In the genomic region with DNA sequence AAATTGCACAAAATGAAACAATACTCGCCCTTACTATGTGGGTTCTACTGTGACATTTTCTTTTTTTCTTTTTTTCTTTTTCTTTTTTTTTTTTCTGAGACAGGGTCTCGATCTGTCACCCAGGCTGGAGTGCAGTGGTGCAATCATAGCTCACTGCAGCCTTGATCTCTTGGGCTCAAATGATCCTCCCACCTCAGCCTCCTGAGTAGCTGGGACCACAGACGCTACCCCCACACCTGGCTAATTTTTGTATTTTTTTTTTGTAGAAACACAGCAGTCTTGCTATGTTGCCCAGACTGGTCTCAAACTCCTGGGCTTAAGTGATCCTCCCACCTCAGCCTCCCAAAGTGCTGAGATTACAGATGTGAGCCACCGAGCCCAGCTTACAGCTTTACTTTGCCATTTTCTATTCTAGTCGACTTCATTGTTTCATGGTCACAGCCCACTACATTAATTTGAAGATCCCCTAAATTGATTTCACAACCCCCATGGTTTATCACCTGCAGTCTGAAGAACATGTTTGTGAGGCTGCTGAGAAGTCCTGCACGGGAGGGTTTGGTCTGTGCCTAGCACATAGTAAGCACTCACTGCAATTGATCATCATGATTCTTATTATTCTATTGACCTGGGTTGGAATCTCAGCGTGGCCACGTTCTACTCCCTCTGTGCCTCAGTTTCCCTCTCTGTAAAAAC, we compare ENCODE assay signal across 8 cellular contexts. TPM values are rescaled to one million over a fixed set of nuclear protein-coding genes. Genes with fewer than 3 reads are reported as not detected.
DNase-seq lines count a peak whose midpoint lies in the region; ATAC-seq and TF ChIP-seq lines count a peak whose summit lies in the region.

No MANE protein-coding gene starts in this region.

- peaks cover 49 to 69% of the 10 kb centered on the region in 2 donors for H3K4me1 Mint-ChIP-seq in natural killer cell

- H3K9me3 Mint-ChIP-seq in natural killer cell, result no peaks in the 10 kb centered on the region

- no peaks in the 10 kb centered on the region for H4K20me1 ChIP-seq in MM.1S (ENCODE audit: insufficient read depth, low read length)

- no peaks in the 10 kb centered on the region for H3K27me3 Mint-ChIP-seq in natural killer cell (ENCODE audit: low read depth in 2 of 2)

- POLR2A ChIA-PET in GM10248 (lab: Yijun Ruan, JAX), result interaction anchor here (0.6 to 1.4 kb wide), 4 partner anchors 18 to 78 kb away, joined by 3 read pairs; no protein-coding TSS in a partner anchor

- H3K27me3 ChIP-seq in MM.1S (replicated peaks; ENCODE audit: insufficient read depth, low read length) (no peaks in the 10 kb centered on the region), SJCRH30 (no peaks in the 10 kb centered on the region)

- no peak for DNase-seq in AG10803 (ENCODE audit: low read depth)
- no peak for DNase-seq in MM.1S
- DNase-seq in cardiac fibroblast (ENCODE audit: low read depth in 2 of 2), result no peak
- no peak for DNase-seq in natural killer cell
- DNase-seq in SJCRH30, result no peak
- no peak for DNase-seq in CD1c-positive myeloid dendritic cell (ENCODE audit: extremely low spot score)
- no peak for DNase-seq in C1 segment of cervical spinal cord (lab: John Stamatoyannopoulos, UW)
- DNase-seq in GM10248 (ENCODE audit: extremely low spot score), result no peak

- no peak for ATAC-seq in natural killer cell

- no peaks in the 10 kb centered on the region for H3K36me3 Mint-ChIP-seq in natural killer cell

- TF ChIP-seq CTCF in AG10803 (conservative IDR thresholded peaks at IDR 0.05; ENCODE audit: low read length) (no peak), MM.1S (IDR thresholded peaks at IDR 0.05; ENCODE audit: low read length) (no peak), cardiac fibroblast (IDR thresholded peaks at IDR 0.05; ENCODE audit: low read depth, low read length) (no peak), natural killer cell (IDR thresholded peaks at IDR 0.05) (no peak), GM10248 (IDR thresholded peaks at IDR 0.05; ENCODE audit: control extremely low read depth, extremely low read depth, low read depth, missing control alignments) (no peak)

- H3K9me3 ChIP-seq in MM.1S (replicated peaks; ENCODE audit: insufficient read depth, low read length) (no peaks in the 10 kb centered on the region), SJCRH30 (replicated peaks) (no peaks in the 10 kb centered on the region)

- peaks cover 43% of the 10 kb centered on the region for H3K79me2 ChIP-seq in MM.1S (ENCODE audit: low read length)

- H3K27ac Mint-ChIP-seq in natural killer cell, result peak overlapping the region; percentile 91 to 93

- H3K27ac ChIP-seq in MM.1S (ENCODE audit: low read length) (peak overlapping the region; percentile 97), SJCRH30 (no peak overlapping the region)

- peak overlapping the region; percentile 99 for H3K4me2 ChIP-seq in MM.1S (ENCODE audit: low read depth, low read length)

- intact Hi-C loops in natural killer cell (cut with micrococcal nuclease), result loop anchor here (2.0 kb wide), 1 partner anchor 15 kb away; no protein-coding TSS in a partner anchor

- H3K9ac ChIP-seq in MM.1S (ENCODE audit: low read length), result peak overlapping the region; percentile 31; the same call in 1 of the 2 replicates

- CTCF ChIA-PET in GM10248 (lab: Yijun Ruan, JAX), result interaction anchor here (1.3 to 6.0 kb wide), 4 partner anchors 14 to 28 kb away, joined by 4 to 57 read pairs (median 24); no protein-coding TSS in a partner anchor

- H3K4me3 Mint-ChIP-seq in natural killer cell, result peak overlapping the region; percentile 89

- H3K4me3 ChIP-seq in AG10803 (ENCODE audit: low read length) (peak overlapping the region; percentile 62), MM.1S (ENCODE audit: low read length) (peak overlapping the region; percentile 12; the same call in 1 of the 2 replicates), cardiac fibroblast (replicated peaks in 1 of 2; ENCODE audit: low read depth in 2 of 2, low read length in 2 of 2) (peak overlapping the region; percentile 13 to 54), SJCRH30 (no peak overlapping the region)

- H3K4me1 ChIP-seq in MM.1S (ENCODE audit: low read length) (peaks cover 44% of the 10 kb centered on the region), SJCRH30 (peaks cover 20% of the 10 kb centered on the region)

- H2AFZ ChIP-seq in MM.1S (ENCODE audit: low read length), result no peak overlapping the region

- no peaks in the 10 kb centered on the region for H3K9me2 ChIP-seq in MM.1S (replicated peaks; ENCODE audit: insufficient read depth, low read length)

- H3F3A ChIP-seq in MM.1S (ENCODE audit: insufficient read depth, low read length), result peaks cover 23% of the 10 kb centered on the region

- H3K36me3 ChIP-seq in MM.1S (replicated peaks; ENCODE audit: insufficient read depth, low read length) (no peaks in the 10 kb centered on the region), SJCRH30 (peaks cover 3% of the 10 kb centered on the region; the same call in 1 of the 2 replicates)

RNA-seq across cellular contexts. Expression of a gene that starts 3.8 kb away (rescaled TPM):
- 100 to 1,000 TPM; 152 to 199 (median 164) TPM for total RNA-seq in natural killer cell
- total RNA-seq in SJCRH30 (2014; rRNA removed; shearing (Covaris generic)), result 7.3 and 10.0 TPM in 2 replicates

RNA-seq across cellular contexts. Expression of a gene that starts 25.4 kb away (rescaled TPM):
- total RNA-seq in natural killer cell, result not detected
- total RNA-seq in SJCRH30 (2014; rRNA removed; shearing (Covaris generic)), result not detected in 2 replicates

RNA-seq across cellular contexts. Expression of a gene that starts 53.3 kb away (rescaled TPM):
- not detected for total RNA-seq in natural killer cell
- 0.18 and 0.73 TPM in 2 replicates for total RNA-seq in SJCRH30 (2014; rRNA removed; shearing (Covaris generic))

RNA-seq across cellular contexts. Expression of a gene that starts 56.6 kb away (rescaled TPM):
- not detected for total RNA-seq in natural killer cell
- total RNA-seq in SJCRH30 (2014; rRNA removed; shearing (Covaris generic)), result 15.5 and 15.9 TPM in 2 replicates

Comparison
In these comparisons a context has a peak if more than half of its experiments do, and no peak if none do; other contexts are left out.
1. RNA of a gene that starts 3.8 kb away (total RNA-seq): 152 to 199 TPM in natural killer cell; 7.3 to 10.0 TPM in SJCRH30; every median in the first group is over 10 times any median in the second.